In the genomic region with DNA sequence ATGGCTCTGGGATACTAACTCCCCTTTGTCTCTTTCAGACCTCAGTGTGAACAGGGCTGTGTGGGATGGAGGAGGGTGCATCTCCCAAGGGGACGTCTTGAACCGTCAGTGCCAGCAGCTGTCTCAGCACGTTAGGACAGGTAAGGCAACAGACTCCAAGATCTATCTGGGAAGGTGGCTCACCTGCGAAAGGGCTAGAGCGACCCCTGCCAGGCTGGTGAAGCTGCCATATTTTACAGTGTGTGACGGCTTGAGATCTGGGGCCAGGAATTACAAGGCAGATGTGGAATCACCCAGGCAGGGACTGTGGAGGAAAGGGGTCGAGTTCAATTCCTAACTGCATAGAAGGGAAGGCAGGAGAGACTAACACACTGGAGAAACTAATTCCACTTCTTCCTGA, we compare ENCODE assay signal across 1 cellular context.
TF ChIP-seq lines count a peak whose summit lies in the region.

No MANE protein-coding gene starts in this region.

TF ChIP-seq in K562, 482 proteins besides CTCF, POLR2A, EP300 and RAD21:
- TF ChIP-seq ARID1B (IDR thresholded peaks at IDR 0.05) (no peak), RBM14 (IDR thresholded peaks at IDR 0.05; ENCODE audit: borderline replicate concordance, insufficient read depth, low read depth, low read length) (no peak), PML (IDR thresholded peaks at IDR 0.05; ENCODE audit: low read length) (no peak), ZNF408 (CRISPR knock-in tag; IDR thresholded peaks at IDR 0.05; ENCODE audit: low read depth) (no peak), ZNF717 (CRISPR knock-in tag; IDR thresholded peaks at IDR 0.05) (no peak), RBBP5 (IDR thresholded peaks at IDR 0.05; ENCODE audit: borderline replicate concordance, insufficient read depth, low read length, poor library complexity, severe bottlenecking) (no peak)
- TF ChIP-seq, protein P1, sequence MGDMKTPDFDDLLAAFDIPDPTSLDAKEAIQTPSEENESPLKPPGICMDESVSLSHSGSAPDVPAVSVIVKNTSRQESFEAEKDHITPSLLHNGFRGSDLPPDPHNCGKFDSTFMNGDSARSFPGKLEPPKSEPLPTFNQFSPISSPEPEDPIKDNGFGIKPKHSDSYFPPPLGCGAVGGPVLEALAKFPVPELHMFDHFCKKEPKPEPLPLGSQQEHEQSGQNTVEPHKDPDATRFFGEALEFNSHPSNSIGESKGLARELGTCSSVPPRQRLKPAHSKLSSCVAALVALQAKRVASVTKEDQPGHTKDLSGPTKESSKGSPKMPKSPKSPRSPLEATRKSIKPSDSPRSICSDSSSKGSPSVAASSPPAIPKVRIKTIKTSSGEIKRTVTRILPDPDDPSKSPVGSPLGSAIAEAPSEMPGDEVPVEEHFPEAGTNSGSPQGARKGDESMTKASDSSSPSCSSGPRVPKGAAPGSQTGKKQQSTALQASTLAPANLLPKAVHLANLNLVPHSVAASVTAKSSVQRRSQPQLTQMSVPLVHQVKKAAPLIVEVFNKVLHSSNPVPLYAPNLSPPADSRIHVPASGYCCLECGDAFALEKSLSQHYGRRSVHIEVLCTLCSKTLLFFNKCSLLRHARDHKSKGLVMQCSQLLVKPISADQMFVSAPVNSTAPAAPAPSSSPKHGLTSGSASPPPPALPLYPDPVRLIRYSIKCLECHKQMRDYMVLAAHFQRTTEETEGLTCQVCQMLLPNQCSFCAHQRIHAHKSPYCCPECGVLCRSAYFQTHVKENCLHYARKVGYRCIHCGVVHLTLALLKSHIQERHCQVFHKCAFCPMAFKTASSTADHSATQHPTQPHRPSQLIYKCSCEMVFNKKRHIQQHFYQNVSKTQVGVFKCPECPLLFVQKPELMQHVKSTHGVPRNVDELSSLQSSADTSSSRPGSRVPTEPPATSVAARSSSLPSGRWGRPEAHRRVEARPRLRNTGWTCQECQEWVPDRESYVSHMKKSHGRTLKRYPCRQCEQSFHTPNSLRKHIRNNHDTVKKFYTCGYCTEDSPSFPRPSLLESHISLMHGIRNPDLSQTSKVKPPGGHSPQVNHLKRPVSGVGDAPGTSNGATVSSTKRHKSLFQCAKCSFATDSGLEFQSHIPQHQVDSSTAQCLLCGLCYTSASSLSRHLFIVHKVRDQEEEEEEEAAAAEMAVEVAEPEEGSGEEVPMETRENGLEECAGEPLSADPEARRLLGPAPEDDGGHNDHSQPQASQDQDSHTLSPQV (IDR thresholded peaks at IDR 0.05): no peak
- TF ChIP-seq, protein P2, sequence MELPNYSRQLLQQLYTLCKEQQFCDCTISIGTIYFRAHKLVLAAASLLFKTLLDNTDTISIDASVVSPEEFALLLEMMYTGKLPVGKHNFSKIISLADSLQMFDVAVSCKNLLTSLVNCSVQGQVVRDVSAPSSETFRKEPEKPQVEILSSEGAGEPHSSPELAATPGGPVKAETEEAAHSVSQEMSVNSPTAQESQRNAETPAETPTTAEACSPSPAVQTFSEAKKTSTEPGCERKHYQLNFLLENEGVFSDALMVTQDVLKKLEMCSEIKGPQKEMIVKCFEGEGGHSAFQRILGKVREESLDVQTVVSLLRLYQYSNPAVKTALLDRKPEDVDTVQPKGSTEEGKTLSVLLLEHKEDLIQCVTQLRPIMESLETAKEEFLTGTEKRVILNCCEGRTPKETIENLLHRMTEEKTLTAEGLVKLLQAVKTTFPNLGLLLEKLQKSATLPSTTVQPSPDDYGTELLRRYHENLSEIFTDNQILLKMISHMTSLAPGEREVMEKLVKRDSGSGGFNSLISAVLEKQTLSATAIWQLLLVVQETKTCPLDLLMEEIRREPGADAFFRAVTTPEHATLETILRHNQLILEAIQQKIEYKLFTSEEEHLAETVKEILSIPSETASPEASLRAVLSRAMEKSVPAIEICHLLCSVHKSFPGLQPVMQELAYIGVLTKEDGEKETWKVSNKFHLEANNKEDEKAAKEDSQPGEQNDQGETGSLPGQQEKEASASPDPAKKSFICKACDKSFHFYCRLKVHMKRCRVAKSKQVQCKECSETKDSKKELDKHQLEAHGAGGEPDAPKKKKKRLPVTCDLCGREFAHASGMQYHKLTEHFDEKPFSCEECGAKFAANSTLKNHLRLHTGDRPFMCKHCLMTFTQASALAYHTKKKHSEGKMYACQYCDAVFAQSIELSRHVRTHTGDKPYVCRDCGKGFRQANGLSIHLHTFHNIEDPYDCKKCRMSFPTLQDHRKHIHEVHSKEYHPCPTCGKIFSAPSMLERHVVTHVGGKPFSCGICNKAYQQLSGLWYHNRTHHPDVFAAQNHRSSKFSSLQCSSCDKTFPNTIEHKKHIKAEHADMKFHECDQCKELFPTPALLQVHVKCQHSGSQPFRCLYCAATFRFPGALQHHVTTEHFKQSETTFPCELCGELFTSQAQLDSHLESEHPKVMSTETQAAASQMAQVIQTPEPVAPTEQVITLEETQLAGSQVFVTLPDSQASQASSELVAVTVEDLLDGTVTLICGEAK (IDR thresholded peaks at IDR 0.05): no peak
- TF ChIP-seq, protein P2 (CRISPR knock-in tag; IDR thresholded peaks at IDR 0.05): no peak
- TF ChIP-seq, protein P3, sequence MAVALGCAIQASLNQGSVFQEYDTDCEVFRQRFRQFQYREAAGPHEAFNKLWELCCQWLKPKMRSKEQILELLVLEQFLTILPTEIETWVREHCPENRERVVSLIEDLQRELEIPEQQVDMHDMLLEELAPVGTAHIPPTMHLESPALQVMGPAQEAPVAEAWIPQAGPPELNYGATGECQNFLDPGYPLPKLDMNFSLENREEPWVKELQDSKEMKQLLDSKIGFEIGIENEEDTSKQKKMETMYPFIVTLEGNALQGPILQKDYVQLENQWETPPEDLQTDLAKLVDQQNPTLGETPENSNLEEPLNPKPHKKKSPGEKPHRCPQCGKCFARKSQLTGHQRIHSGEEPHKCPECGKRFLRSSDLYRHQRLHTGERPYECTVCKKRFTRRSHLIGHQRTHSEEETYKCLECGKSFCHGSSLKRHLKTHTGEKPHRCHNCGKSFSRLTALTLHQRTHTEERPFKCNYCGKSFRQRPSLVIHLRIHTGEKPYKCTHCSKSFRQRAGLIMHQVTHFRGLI (CRISPR knock-in tag; IDR thresholded peaks at IDR 0.05): no peak
- TF ChIP-seq, protein P4, sequence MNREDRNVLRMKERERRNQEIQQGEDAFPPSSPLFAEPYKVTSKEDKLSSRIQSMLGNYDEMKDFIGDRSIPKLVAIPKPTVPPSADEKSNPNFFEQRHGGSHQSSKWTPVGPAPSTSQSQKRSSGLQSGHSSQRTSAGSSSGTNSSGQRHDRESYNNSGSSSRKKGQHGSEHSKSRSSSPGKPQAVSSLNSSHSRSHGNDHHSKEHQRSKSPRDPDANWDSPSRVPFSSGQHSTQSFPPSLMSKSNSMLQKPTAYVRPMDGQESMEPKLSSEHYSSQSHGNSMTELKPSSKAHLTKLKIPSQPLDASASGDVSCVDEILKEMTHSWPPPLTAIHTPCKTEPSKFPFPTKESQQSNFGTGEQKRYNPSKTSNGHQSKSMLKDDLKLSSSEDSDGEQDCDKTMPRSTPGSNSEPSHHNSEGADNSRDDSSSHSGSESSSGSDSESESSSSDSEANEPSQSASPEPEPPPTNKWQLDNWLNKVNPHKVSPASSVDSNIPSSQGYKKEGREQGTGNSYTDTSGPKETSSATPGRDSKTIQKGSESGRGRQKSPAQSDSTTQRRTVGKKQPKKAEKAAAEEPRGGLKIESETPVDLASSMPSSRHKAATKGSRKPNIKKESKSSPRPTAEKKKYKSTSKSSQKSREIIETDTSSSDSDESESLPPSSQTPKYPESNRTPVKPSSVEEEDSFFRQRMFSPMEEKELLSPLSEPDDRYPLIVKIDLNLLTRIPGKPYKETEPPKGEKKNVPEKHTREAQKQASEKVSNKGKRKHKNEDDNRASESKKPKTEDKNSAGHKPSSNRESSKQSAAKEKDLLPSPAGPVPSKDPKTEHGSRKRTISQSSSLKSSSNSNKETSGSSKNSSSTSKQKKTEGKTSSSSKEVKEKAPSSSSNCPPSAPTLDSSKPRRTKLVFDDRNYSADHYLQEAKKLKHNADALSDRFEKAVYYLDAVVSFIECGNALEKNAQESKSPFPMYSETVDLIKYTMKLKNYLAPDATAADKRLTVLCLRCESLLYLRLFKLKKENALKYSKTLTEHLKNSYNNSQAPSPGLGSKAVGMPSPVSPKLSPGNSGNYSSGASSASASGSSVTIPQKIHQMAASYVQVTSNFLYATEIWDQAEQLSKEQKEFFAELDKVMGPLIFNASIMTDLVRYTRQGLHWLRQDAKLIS (CRISPR knock-in tag; IDR thresholded peaks at IDR 0.05): no peak
